Comparison of ENCODE assay signal across 22 cellular contexts in genomic region chr17:16273499-16273898, GRCh38. TPM values are rescaled to one million over a fixed set of nuclear protein-coding genes. Genes with fewer than 3 reads are reported as not detected.
DNase-seq lines count a peak whose midpoint lies in the region; ATAC-seq, FAIRE-seq and TF ChIP-seq lines count a peak whose summit lies in the region.
"Had no signal": no experiment of that assay in that cellular context is flagged by ENCODE, and none has a peak within 500 bp of the region (broad histone marks: within the 10 kb centered on the region; RNA-seq: fewer than 3 reads in every experiment).

No MANE protein-coding gene starts in this region.

- no peak for ATAC-seq in SK-N-SH treated with all-trans-retinoic acid at 6 μM for 48 hours
- ATAC-seq in PC-3: peak; percentile 79
- ATAC-seq in K562: peak; percentile 79

- no peaks in the 10 kb centered on the region for H3K9me1 ChIP-seq in K562 (ENCODE audit: control insufficient read depth, insufficient read depth, low read length)

- H3K4me1 ChIP-seq in SK-N-SH (ENCODE audit: control insufficient read depth in 1 of 2, insufficient read depth in 2 of 2, low read depth in 1 of 2, low read length in 1 of 2) (peaks cover 0 to 6% of the 10 kb centered on the region in 2 experiments; a peak in 1 of 4 replicates), PC-3 (ENCODE audit: insufficient read depth, low read length) (peaks cover 19% of the 10 kb centered on the region), K562 (replicated peaks in 1 of 2; ENCODE audit: control insufficient read depth in 2 of 2, insufficient read depth in 2 of 2, low read length in 2 of 2) (peaks cover 3 to 14% of the 10 kb centered on the region in 2 experiments; a peak in 3 of 5 replicates), mesodermal cell (ENCODE audit: control insufficient read depth, insufficient read depth, low read length, poor library complexity, severe bottlenecking) (peaks cover 11% of the 10 kb centered on the region), hepatocyte (ENCODE audit: insufficient read depth) (no peaks in the 10 kb centered on the region)

- H3K4me3 ChIP-seq in SK-N-SH (ENCODE audit: low read depth in 2 of 2, low read length in 1 of 2): no peak overlapping the region
- no peak overlapping the region for H3K4me3 ChIP-seq in PC-3 (ENCODE audit: low read length)
- no peak overlapping the region for H3K4me3 ChIP-seq in K562
- no peak overlapping the region for H3K4me3 ChIP-seq in mesodermal cell (ENCODE audit: extremely low read depth, insufficient read depth, low read length, poor library complexity, severe bottlenecking)
- H3K4me3 ChIP-seq in hepatocyte: no peak overlapping the region
- H3K4me3 ChIP-seq: BLaER1, tibial artery had no signal

- peak overlapping the region in 1 of 2 experiments; percentile 12; a peak in 1 of 4 replicates for H3K27ac ChIP-seq in SK-N-SH (ENCODE audit: low read depth in 2 of 2, low read length in 1 of 2)
- H3K27ac ChIP-seq in PC-3 (ENCODE audit: low read length): peak overlapping the region; percentile 73
- peak overlapping the region; percentile 54; the same call in 2 of the 3 replicates for H3K27ac ChIP-seq in K562 (ENCODE audit: extremely low read depth, low read depth, low read length)
- H3K27ac ChIP-seq in mesodermal cell (ENCODE audit: low read depth, low read length, severe bottlenecking): peak overlapping the region; percentile 23
- no peak overlapping the region for H3K27ac ChIP-seq in hepatocyte
- H3K27ac ChIP-seq: 22Rv1, BLaER1, KMS-11, tibial artery had no signal

- H3K9me2 ChIP-seq in SK-N-SH (no peaks in the 10 kb centered on the region), PC-3 (replicated peaks; ENCODE audit: low read length) (no peaks in the 10 kb centered on the region), hepatocyte (replicated peaks; ENCODE audit: insufficient read depth) (no peaks in the 10 kb centered on the region)

- no TSS peak for BruUV-seq in PC-3 (replicated peaks; lab: Mats Ljungman, UMichigan)
- BruUV-seq in K562 (replicated peaks; lab: Mats Ljungman, UMichigan): no TSS peak

- H3K4me2 ChIP-seq in SK-N-SH (no peak overlapping the region), PC-3 (ENCODE audit: low read length) (peak overlapping the region; percentile 34), K562 (ENCODE audit: insufficient read depth, low read length) (no peak overlapping the region), hepatocyte (no peak overlapping the region)
- H3K4me2 ChIP-seq: BLaER1, KMS-11 had no signal

- H3K9ac ChIP-seq in SK-N-SH (no peak overlapping the region), PC-3 (ENCODE audit: low read length) (no peak overlapping the region), K562 (ENCODE audit: insufficient read depth in 1 of 2, low read depth in 2 of 2, low read length in 2 of 2) (no peak overlapping the region)
- H3K9ac ChIP-seq: BLaER1, KMS-11 had no signal

- H4K20me1 ChIP-seq in SK-N-SH (ENCODE audit: insufficient read depth) (0 out of 2 replicates have a peak, but pooled peaks cover 2% of the 10 kb centered on the region), PC-3 (ENCODE audit: low read length) (no peaks in the 10 kb centered on the region), K562 (replicated peaks; ENCODE audit: control insufficient read depth, insufficient read depth, low read length) (no peaks in the 10 kb centered on the region), hepatocyte (ENCODE audit: insufficient read depth, poor library complexity, severe bottlenecking) (no peaks in the 10 kb centered on the region)
- H4K20me1 ChIP-seq: BLaER1 had no signal

- peaks cover 7% of the 10 kb centered on the region; the same call in 1 of the 2 replicates for H3K9me3 ChIP-seq in SK-N-SH
- H3K9me3 ChIP-seq in PC-3 (ENCODE audit: low read length): 0 out of 2 replicates have a peak, but pooled peaks cover 6% of the 10 kb centered on the region
- no peaks in the 10 kb centered on the region for H3K9me3 ChIP-seq in K562 (replicated peaks; ENCODE audit: control insufficient read depth, insufficient read depth, low read depth, low read length)
- peaks cover 11% of the 10 kb centered on the region for H3K9me3 ChIP-seq in mesodermal cell (ENCODE audit: control insufficient read depth, low read length)
- no peaks in the 10 kb centered on the region for H3K9me3 ChIP-seq in hepatocyte (ENCODE audit: low read depth)
- H3K9me3 ChIP-seq: tibial artery had no signal

- H3K27me3 ChIP-seq in SK-N-SH (ENCODE audit: insufficient read depth): no peaks in the 10 kb centered on the region
- no peaks in the 10 kb centered on the region for H3K27me3 ChIP-seq in PC-3 (ENCODE audit: low read length)
- no peaks in the 10 kb centered on the region for H3K27me3 ChIP-seq in K562 (ENCODE audit: control insufficient read depth in 2 of 2, insufficient read depth in 2 of 2, low read length in 2 of 2)
- no peaks in the 10 kb centered on the region for H3K27me3 ChIP-seq in hepatocyte
- H3K27me3 ChIP-seq: BLaER1, tibial artery had no signal

- TF ChIP-seq RAD21 in SK-N-SH (IDR thresholded peaks at IDR 0.05; ENCODE audit: low read length) (no peak), K562 (CRISPR knock-in tag; conservative IDR thresholded peaks at IDR 0.05 in 1 of 2, IDR thresholded peaks at IDR 0.05 in 1 of 2) (no peak)

- CTCF ChIA-PET in SK-N-SH (lab: Yijun Ruan, JAX): no interaction called here
- CTCF ChIA-PET in PC-3 (lab: Charles Lee): no interaction called here
- CTCF ChIA-PET in K562 (lab: Yijun Ruan, JAX; ENCODE audit: low intra/inter-chr PET ratio): no interaction called here

- FAIRE-seq in K562 (lab: Jason Lieb, UNC): peak; percentile 60
- FAIRE-seq: D721Med had no signal

- H2AFZ ChIP-seq in SK-N-SH (ENCODE audit: low read depth) (no peak overlapping the region), PC-3 (ENCODE audit: low read length) (no peak overlapping the region), K562 (ENCODE audit: low read depth, low read length) (no peak overlapping the region), hepatocyte (no peak overlapping the region)

- WGBS in SK-N-SH (ENCODE audit: low lambda C conversion rate): 46% methylated on average over 1 of the region's 1 CpG
- WGBS in K562 (ENCODE audit: insufficient coverage, low coverage, missing lambda C conversion rate): 11% methylated on average over 1 of the region's 1 CpG
- WGBS in mesodermal cell (ENCODE audit: insufficient coverage in 2 of 2), 2 experiments: 86% methylated on average over 1 of the region's 1 CpG; no CpG with 5 or more reads in 1 of the 2 experiments
- 86% methylated on average over 1 of the region's 1 CpG for WGBS in hepatocyte (ENCODE audit: low lambda C conversion rate, missing lambda C conversion rate)

- TF ChIP-seq EP300 in SK-N-SH (IDR thresholded peaks at IDR 0.05; ENCODE audit: borderline replicate concordance in 1 of 2, low read depth in 1 of 2, low read length in 1 of 2) (no peak), K562 (IDR thresholded peaks at IDR 0.05; ENCODE audit: low read length) (no peak)

- peaks cover 23% of the 10 kb centered on the region for H3F3A ChIP-seq in SK-N-SH (replicated peaks; ENCODE audit: insufficient read depth)
- H3F3A ChIP-seq in PC-3 (ENCODE audit: low read length, unreplicated experiment): peaks cover 4% of the 10 kb centered on the region

- intact Hi-C loops in PC-3 (cut with micrococcal nuclease) (no loop called here), K562 (cut with micrococcal nuclease) (no loop called here)

- in situ Hi-C loops in K562 (cut with MboI): no loop called here

- H3K36me3 ChIP-seq in SK-N-SH (replicated peaks in 1 of 2; ENCODE audit: control insufficient read depth in 1 of 2, insufficient read depth in 2 of 2, low read length in 1 of 2) (peaks cover 0 to 13% of the 10 kb centered on the region in 2 experiments), PC-3 (ENCODE audit: low read depth, low read length) (peaks cover 12% of the 10 kb centered on the region; the same call in 1 of the 2 replicates), K562 (ENCODE audit: control insufficient read depth, insufficient read depth, low read length) (no peaks in the 10 kb centered on the region), mesodermal cell (ENCODE audit: control insufficient read depth, insufficient read depth, low read length) (peaks cover 5% of the 10 kb centered on the region), hepatocyte (replicated peaks; ENCODE audit: insufficient read depth, low read depth) (no peaks in the 10 kb centered on the region)
- H3K36me3 ChIP-seq: tibial artery had no signal

- TF ChIP-seq CTCF in SK-N-SH (IDR thresholded peaks at IDR 0.05) (no peak), PC-3 (conservative IDR thresholded peaks at IDR 0.05; ENCODE audit: low read depth, low read length) (no peak), K562 (IDR thresholded peaks at IDR 0.05 in 2 of 3, conservative IDR thresholded peaks at IDR 0.05 in 1 of 3; ENCODE audit: insufficient read depth in 2 of 3, low read depth in 1 of 3, low read length in 3 of 3) (no peak), hepatocyte (IDR thresholded peaks at IDR 0.05; ENCODE audit: poor library complexity) (no peak)

- POLR2A ChIA-PET in SK-N-SH (lab: Yijun Ruan, JAX) (no interaction called here), PC-3 (lab: Charles Lee; ENCODE audit: unreplicated experiment) (no interaction called here), K562 (lab: Yijun Ruan, JAX) (interaction anchor here (1.0 to 1.5 kb wide), 2 partner anchors 13 to 40 kb away, joined by 3 to 6 read pairs; no protein-coding TSS in a partner anchor)

- no peak for TF ChIP-seq POLR2A in K562 (conservative IDR thresholded peaks at IDR 0.05)

- H3K79me2 ChIP-seq in SK-N-SH (ENCODE audit: insufficient read depth) (no peaks in the 10 kb centered on the region; the same call in 1 of the 2 replicates), PC-3 (ENCODE audit: low read length) (no peaks in the 10 kb centered on the region), K562 (ENCODE audit: control insufficient read depth, insufficient read depth, low read length) (no peaks in the 10 kb centered on the region), hepatocyte (no peaks in the 10 kb centered on the region)

- DNase-seq in SK-N-SH (no peak), PC-3 (peak; percentile 88), K562 (ENCODE audit: extremely low read depth in 1 of 4, low spot score in 3 of 4) (peak in 3 of 4 experiments; percentile 22 to 55 (median 39)), NCI-H128 (lab: John Stamatoyannopoulos, UW; ENCODE audit: unreplicated experiment) (no peak), hepatocyte (ENCODE audit: low spot score) (no peak)
- DNase-seq in activated CD4-positive, alpha-beta T cell treated with anti-CD3 and anti-CD28 coated beads, Interleukin-2, amount 50 U/mL, for 1 hour: no peak
- DNase-seq: activated CD4-positive, alpha-beta T cell treated with anti-CD3 and anti-CD28 coated beads, Interleukin-2, amount 50 U/mL, for 4 hours; activated naive CD8-positive, alpha-beta T cell treated with anti-CD3 and anti-CD28 coated beads, Interleukin-2, amount 10 ng/mL, durations not matched to agents 7 days and 5 days; activated T-cell treated with anti-CD3 and anti-CD28 coated beads, Interleukin-2, amount 50 U/mL, for 48 hours; caudate nucleus; effector memory CD4-positive, alpha-beta T cell; hypothalamus; NCI-H1092 treated with DMSO at 0.1 percent for 48 hours; NCI-H774; nephron progenitor cell; tibial artery had no signal

RNA-seq across cellular contexts. Expression of gene PIGL, which starts 56.5 kb away (rescaled TPM):
- 34.0 and 58.0 TPM in 2 replicates for polyA plus RNA-seq in SK-N-SH (2012; rRNA removed)
- polyA plus RNA-seq in SK-N-SH (2012; cell fraction: cytosol; rRNA removed): 13.3 and 15.4 TPM in 2 replicates
- 245 and 336 TPM in 2 replicates for polyA plus RNA-seq in SK-N-SH (2012; cell fraction: nucleus; rRNA removed)
- 37.4 and 58.3 TPM in 2 replicates for total RNA-seq in PC-3 (2014; rRNA removed)
- total RNA-seq in K562 (2011; cell fraction: chromatin; rRNA removed; ENCODE audit: low replicate concordance): 121 and 141 TPM in 2 replicates
- total RNA-seq in K562 (2011; cell fraction: nucleolus; rRNA removed): 109 and 111 TPM in 2 replicates
- 115 and 144 TPM in 2 replicates for total RNA-seq in K562 (2011; cell fraction: nucleoplasm; rRNA removed)
- 23.6 and 26.4 TPM in 2 replicates for total RNA-seq in K562 (2014; rRNA removed)
- total RNA-seq in K562 (2014; rRNA removed; fragmentation: Illumina TruSeq; extraction: Trizol): 22.7 and 24.5 TPM in 2 replicates
- total RNA-seq in K562 (2015; rRNA removed; fragmentation: Illumina TruSeq; extraction: Trizol): 19.9 and 20.7 TPM in 2 replicates
- total RNA-seq in K562 (2021): 27.7 and 29.6 TPM in 2 replicates
- 43.4 and 53.0 TPM in 2 replicates for polyA plus RNA-seq in K562 (2011; rRNA removed)
- polyA plus RNA-seq in K562 (2011; cell fraction: cytosol; rRNA removed): 25.8 and 37.0 TPM in 2 replicates
- 236 and 238 TPM in 2 replicates for polyA plus RNA-seq in K562 (2011; cell fraction: nucleus; rRNA removed)
- polyA plus RNA-seq in K562 (2012): 16.5 and 22.9 TPM in 2 replicates
- 25.6 and 26.5 TPM in 2 replicates for polyA plus RNA-seq in K562 (2014; fragmentation: Illumina TruSeq; extraction: Trizol)
- 10 to 100 TPM; 54.2 to 55.3 TPM for polyA plus RNA-seq in K562 (2014; fragmentation: Nextera tagmentation; extraction: Ambion mirVana)
- 34.2 and 39.1 TPM in 2 replicates for polyA plus RNA-seq in K562 (2014; rRNA removed)
- polyA minus RNA-seq in K562 (2011; rRNA and poly(A)+ RNA removed): 23.3 and 27.9 TPM in 2 replicates
- 10.3 and 11.0 TPM in 2 replicates for polyA minus RNA-seq in K562 (2011; cell fraction: cytosol; rRNA and poly(A)+ RNA removed)
- 28.1 and 40.4 TPM in 2 replicates for polyA minus RNA-seq in K562 (2011; cell fraction: nucleus; rRNA and poly(A)+ RNA removed)
- 36.1 TPM for polyA plus RNA-seq in mesodermal cell (2013, experiment 1 of 2)
- polyA plus RNA-seq in mesodermal cell (2013, experiment 2 of 2): 37.2 TPM
- total RNA-seq in hepatocyte: 31.4 and 35.9 TPM in 2 replicates
- polyA plus RNA-seq in hepatocyte: 21.2 and 26.0 TPM in 2 replicates

RNA-seq across cellular contexts. Expression of gene NCOR1, which starts 58.2 kb away (rescaled TPM):
- polyA plus RNA-seq in SK-N-SH (2012; rRNA removed) (42.1 and 43.0 TPM in 2 replicates), K562 (2011; rRNA removed) (59.3 and 64.5 TPM in 2 replicates), K562 (2014; fragmentation: Illumina TruSeq; extraction: Trizol) (48.7 and 49.8 TPM in 2 replicates), K562 (2014; fragmentation: Nextera tagmentation; extraction: Ambion mirVana) (10 to 100 TPM; 20.2 to 35.3 TPM), K562 (2014; rRNA removed) (37.5 and 40.1 TPM in 2 replicates), hepatocyte (117 and 134 TPM in 2 replicates)
- 27.2 and 39.1 TPM in 2 replicates for polyA plus RNA-seq in SK-N-SH (2012; cell fraction: cytosol; rRNA removed)
- polyA plus RNA-seq in SK-N-SH (2012; cell fraction: nucleus; rRNA removed): 61.7 and 72.9 TPM in 2 replicates
- total RNA-seq in PC-3 (2014; rRNA removed) (127 and 204 TPM in 2 replicates), K562 (2014; rRNA removed) (50.9 and 53.9 TPM in 2 replicates), K562 (2014; rRNA removed; fragmentation: Illumina TruSeq; extraction: Trizol) (52.5 and 56.8 TPM in 2 replicates), K562 (2015; rRNA removed; fragmentation: Illumina TruSeq; extraction: Trizol) (54.9 and 57.4 TPM in 2 replicates), K562 (2021) (62.1 and 66.5 TPM in 2 replicates), hepatocyte (64.6 and 73.7 TPM in 2 replicates)
- 137 and 320 TPM in 2 replicates for total RNA-seq in K562 (2011; cell fraction: chromatin; rRNA removed; ENCODE audit: low replicate concordance)
- total RNA-seq in K562 (2011; cell fraction: nucleolus; rRNA removed): 51.0 and 77.2 TPM in 2 replicates
- 110 and 139 TPM in 2 replicates for total RNA-seq in K562 (2011; cell fraction: nucleoplasm; rRNA removed)
- polyA plus RNA-seq in K562 (2011; cell fraction: cytosol; rRNA removed): 58.3 and 89.8 TPM in 2 replicates
- polyA plus RNA-seq in K562 (2011; cell fraction: nucleus; rRNA removed): 66.7 and 77.7 TPM in 2 replicates
- 34.2 and 40.0 TPM in 2 replicates for polyA plus RNA-seq in K562 (2012)
- polyA minus RNA-seq in K562 (2011; rRNA and poly(A)+ RNA removed): 155 and 172 TPM in 2 replicates
- 47.7 and 57.5 TPM in 2 replicates for polyA minus RNA-seq in K562 (2011; cell fraction: cytosol; rRNA and poly(A)+ RNA removed)
- polyA minus RNA-seq in K562 (2011; cell fraction: nucleus; rRNA and poly(A)+ RNA removed): 58.2 and 97.3 TPM in 2 replicates
- 70.9 TPM for polyA plus RNA-seq in mesodermal cell (2013, experiment 1 of 2)
- 57.7 TPM for polyA plus RNA-seq in mesodermal cell (2013, experiment 2 of 2)

Comparison
In these comparisons a context has a peak if more than half of its experiments do, and no peak if none do; other contexts are left out.
1. DNase-seq: peak in PC-3 (single experiment) and K562 (3 of 4); none in SK-N-SH (single experiment), NCI-H128 (single experiment), hepatocyte (single experiment) and activated CD4-positive, alpha-beta T cell treated with anti-CD3 and anti-CD28 coated beads, Interleukin-2, amount 50 U/mL, for 1 hour (single experiment).
2. Of the 27 proteins assayed by ChIP-seq in both K562 and SK-N-SH: peak only in K562: NFIC, RCOR1, USF1 and USF2; only in SK-N-SH: none; in both: none; in neither: 22; mixed calls (peak in some experiments, not most) for 1.